Comparison of ENCODE assay signal across 1 cellular context in genomic region chr11:111926505-111927391, GRCh38.
TF ChIP-seq lines count a peak whose summit lies in the region.

No MANE protein-coding gene starts in this region.

TF ChIP-seq in K562, 482 proteins besides CTCF, POLR2A, EP300 and RAD21 (continued from another document and continues in another):
- peak; percentile 36; the same call in 1 of the 2 replicates for TF ChIP-seq TEAD4 (IDR thresholded peaks at IDR 0.05; ENCODE audit: low read length)
- TF ChIP-seq TEAD4 (CRISPR knock-in tag; IDR thresholded peaks at IDR 0.05; ENCODE audit: borderline replicate concordance), result no peak
- no peak for TF ChIP-seq TBL1XR1 (IDR thresholded peaks at IDR 0.05; ENCODE audit: low read length in 2 of 2)
- TF ChIP-seq NCOA2 (IDR thresholded peaks at IDR 0.05; ENCODE audit: partially characterized antibody in 2 of 2), result no peak
- no peak for TF ChIP-seq MTA2 (IDR thresholded peaks at IDR 0.05; ENCODE audit: low read depth)
- TF ChIP-seq SRSF9 (IDR thresholded peaks at IDR 0.05; ENCODE audit: borderline replicate concordance, low read depth, low read length), result no peak
- TF ChIP-seq HOXB6 (CRISPR knock-in tag; IDR thresholded peaks at IDR 0.05; ENCODE audit: borderline replicate concordance), result no peak
- TF ChIP-seq ETV5 (CRISPR knock-in tag; IDR thresholded peaks at IDR 0.05; ENCODE audit: low read depth), result peak; percentile 66; the same call in 1 of the 2 replicates
- TF ChIP-seq DNMT1 (IDR thresholded peaks at IDR 0.05), result no peak
- TF ChIP-seq HNRNPH1 (optimal IDR thresholded peaks at IDR 0.05; ENCODE audit: low read depth, low read length), result no peak
- 0 out of 2 replicates have a peak, but pooled peaks have one; percentile 40 for TF ChIP-seq ETS1 (conservative IDR thresholded peaks at IDR 0.05; ENCODE audit: control insufficient read depth, low read depth, low read length)
- TF ChIP-seq DLX4 (CRISPR knock-in tag; IDR thresholded peaks at IDR 0.05), result no peak
- no peak for TF ChIP-seq ZNF224 (CRISPR knock-in tag; IDR thresholded peaks at IDR 0.05)
- no peak for TF ChIP-seq TSC22D4 (tag; IDR thresholded peaks at IDR 0.05)
- no peak for TF ChIP-seq TCF3 (CRISPR knock-in tag; IDR thresholded peaks at IDR 0.05)
- no peak for TF ChIP-seq NR3C1 (CRISPR knock-in tag; IDR thresholded peaks at IDR 0.05)
- TF ChIP-seq NFIC (IDR thresholded peaks at IDR 0.05), result peak; percentile 10; the same call in 1 of the 2 replicates
- TF ChIP-seq GABPA (tag; conservative IDR thresholded peaks at IDR 0.05; ENCODE audit: low read depth), result peak; percentile 68
- no peak for TF ChIP-seq PHB2 (IDR thresholded peaks at IDR 0.05; ENCODE audit: low read depth)
- TF ChIP-seq NR0B1 (IDR thresholded peaks at IDR 0.05; ENCODE audit: partially characterized antibody), result no peak
- TF ChIP-seq DACH1 (IDR thresholded peaks at IDR 0.05; ENCODE audit: partially characterized antibody), result no peak
- peak; percentile 65; the same call in 1 of the 2 replicates for TF ChIP-seq ZSCAN32 (CRISPR knock-in tag; IDR thresholded peaks at IDR 0.05)
- TF ChIP-seq ZNF77 (CRISPR knock-in tag; IDR thresholded peaks at IDR 0.05), result no peak
- TF ChIP-seq WHSC1 (IDR thresholded peaks at IDR 0.05; ENCODE audit: low read length), result no peak
- no peak for TF ChIP-seq ZNF184 (CRISPR knock-in tag; IDR thresholded peaks at IDR 0.05)
- TF ChIP-seq LEF1 (IDR thresholded peaks at IDR 0.05), result peak; percentile 52
- no peak for TF ChIP-seq USF1 (CRISPR knock-in tag; IDR thresholded peaks at IDR 0.05)
- no peak for TF ChIP-seq NEUROD1 (IDR thresholded peaks at IDR 0.05; ENCODE audit: borderline replicate concordance, low read depth, low read length, partially characterized antibody)
- TF ChIP-seq TFAM (CRISPR knock-in tag; conservative IDR thresholded peaks at IDR 0.05), result no peak
- no peak for TF ChIP-seq SMARCB1 (IDR thresholded peaks at IDR 0.05; ENCODE audit: insufficient read length, low read depth)
- no peak for TF ChIP-seq ZNF507 (tag; conservative IDR thresholded peaks at IDR 0.05)
- peak in 1 of 2 experiments; percentile 45; a peak in 1 of 4 replicates for TF ChIP-seq HDAC1 (IDR thresholded peaks at IDR 0.05)
- TF ChIP-seq POLR2AphosphoS2 (IDR thresholded peaks at IDR 0.05; ENCODE audit: low read length), result peak; percentile 60; the same call in 1 of the 2 replicates
- TF ChIP-seq SMC3 (conservative IDR thresholded peaks at IDR 0.05; ENCODE audit: insufficient read depth, low read depth, low read length), result no peak
- TF ChIP-seq SRF (CRISPR knock-in tag; IDR thresholded peaks at IDR 0.05), result no peak; a peak in 1 of 4 replicates
- TF ChIP-seq CBX3 (IDR thresholded peaks at IDR 0.05; ENCODE audit: borderline replicate concordance in 1 of 2, low read length in 2 of 2), result peak in 1 of 2 experiments; percentile 35; a peak in 1 of 3 replicates
- TF ChIP-seq MTF1 (CRISPR knock-in tag; IDR thresholded peaks at IDR 0.05; ENCODE audit: borderline replicate concordance), result no peak
- 0 out of 2 replicates have a peak, but pooled peaks have one; percentile 19 for TF ChIP-seq RHOXF2B (CRISPR knock-in tag; conservative IDR thresholded peaks at IDR 0.05)
- TF ChIP-seq ZBTB17 (CRISPR knock-in tag; IDR thresholded peaks at IDR 0.05), result 0 out of 2 replicates have a peak, but pooled peaks have one; percentile 61
- TF ChIP-seq NUFIP1 (IDR thresholded peaks at IDR 0.05; ENCODE audit: partially characterized antibody), result no peak
- TF ChIP-seq PML (IDR thresholded peaks at IDR 0.05; ENCODE audit: low read length), result peak; percentile 64; the same call in 1 of the 2 replicates
- TF ChIP-seq PURB (CRISPR knock-in tag; IDR thresholded peaks at IDR 0.05; ENCODE audit: low read depth), result no peak
- TF ChIP-seq SIX5 (IDR thresholded peaks at IDR 0.05; ENCODE audit: borderline replicate concordance in 1 of 2, insufficient read depth in 1 of 2, low read depth in 1 of 2, low read length in 2 of 2), result no peak
- no peak for TF ChIP-seq HIVEP1 (CRISPR knock-in tag; IDR thresholded peaks at IDR 0.05)
- TF ChIP-seq SMAD4 (CRISPR knock-in tag; conservative IDR thresholded peaks at IDR 0.05), result peak; percentile 76
- no peak for TF ChIP-seq REST (CRISPR knock-in tag; IDR thresholded peaks at IDR 0.05; ENCODE audit: low read depth)
- no peak for TF ChIP-seq ZFP30 (CRISPR knock-in tag; IDR thresholded peaks at IDR 0.05; ENCODE audit: borderline replicate concordance)
- TF ChIP-seq HDAC8 (tag; IDR thresholded peaks at IDR 0.05), result no peak
- 0 out of 2 replicates have a peak, but pooled peaks have one; percentile 12 for TF ChIP-seq HES1 (IDR thresholded peaks at IDR 0.05; ENCODE audit: low read depth)
- TF ChIP-seq RFX5 (IDR thresholded peaks at IDR 0.05; ENCODE audit: low read depth, low read length), result no peak
- no peak for TF ChIP-seq NONO (IDR thresholded peaks at IDR 0.05; ENCODE audit: low read depth in 2 of 2, low read length in 1 of 2)
- TF ChIP-seq CCAR2 (IDR thresholded peaks at IDR 0.05; ENCODE audit: low read depth, low read length), result no peak
- TF ChIP-seq GATAD2B (IDR thresholded peaks at IDR 0.05; ENCODE audit: borderline replicate concordance), result no peak
- TF ChIP-seq RAD51 (IDR thresholded peaks at IDR 0.05; ENCODE audit: borderline replicate concordance, low read depth), result peak; percentile 12; the same call in 1 of the 2 replicates
- peak; percentile 54 for TF ChIP-seq CTBP1 (IDR thresholded peaks at IDR 0.05; ENCODE audit: borderline replicate concordance)
- TF ChIP-seq CBFB (CRISPR knock-in tag; IDR thresholded peaks at IDR 0.05), result no peak
- TF ChIP-seq ZNF717 (CRISPR knock-in tag; IDR thresholded peaks at IDR 0.05), result no peak
- no peak; a peak in 1 of 4 replicates for TF ChIP-seq MLLT1 (IDR thresholded peaks at IDR 0.05)
- no peak for TF ChIP-seq RBM17 (IDR thresholded peaks at IDR 0.05; ENCODE audit: borderline replicate concordance, low read depth, low read length)
- no peak for TF ChIP-seq ZNF324 (CRISPR knock-in tag; IDR thresholded peaks at IDR 0.05)
- TF ChIP-seq ZNF253 (CRISPR knock-in tag; conservative IDR thresholded peaks at IDR 0.05), result no peak
- 0 out of 2 replicates have a peak, but pooled peaks have one; percentile 62 for TF ChIP-seq HOMEZ (CRISPR knock-in tag; IDR thresholded peaks at IDR 0.05)
- no peak for TF ChIP-seq GTF2F1 (IDR thresholded peaks at IDR 0.05; ENCODE audit: low read depth, low read length)
- 0 out of 2 replicates have a peak, but pooled peaks have one; percentile 34 for TF ChIP-seq ELF4 (CRISPR knock-in tag; IDR thresholded peaks at IDR 0.05)
- peak; percentile 83 for TF ChIP-seq EP400 (IDR thresholded peaks at IDR 0.05)
- TF ChIP-seq, protein P1, sequence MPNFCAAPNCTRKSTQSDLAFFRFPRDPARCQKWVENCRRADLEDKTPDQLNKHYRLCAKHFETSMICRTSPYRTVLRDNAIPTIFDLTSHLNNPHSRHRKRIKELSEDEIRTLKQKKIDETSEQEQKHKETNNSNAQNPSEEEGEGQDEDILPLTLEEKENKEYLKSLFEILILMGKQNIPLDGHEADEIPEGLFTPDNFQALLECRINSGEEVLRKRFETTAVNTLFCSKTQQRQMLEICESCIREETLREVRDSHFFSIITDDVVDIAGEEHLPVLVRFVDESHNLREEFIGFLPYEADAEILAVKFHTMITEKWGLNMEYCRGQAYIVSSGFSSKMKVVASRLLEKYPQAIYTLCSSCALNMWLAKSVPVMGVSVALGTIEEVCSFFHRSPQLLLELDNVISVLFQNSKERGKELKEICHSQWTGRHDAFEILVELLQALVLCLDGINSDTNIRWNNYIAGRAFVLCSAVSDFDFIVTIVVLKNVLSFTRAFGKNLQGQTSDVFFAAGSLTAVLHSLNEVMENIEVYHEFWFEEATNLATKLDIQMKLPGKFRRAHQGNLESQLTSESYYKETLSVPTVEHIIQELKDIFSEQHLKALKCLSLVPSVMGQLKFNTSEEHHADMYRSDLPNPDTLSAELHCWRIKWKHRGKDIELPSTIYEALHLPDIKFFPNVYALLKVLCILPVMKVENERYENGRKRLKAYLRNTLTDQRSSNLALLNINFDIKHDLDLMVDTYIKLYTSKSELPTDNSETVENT (CRISPR knock-in tag; IDR thresholded peaks at IDR 0.05), result 0 out of 2 replicates have a peak, but pooled peaks have one; percentile 50
- TF ChIP-seq RBM34 (IDR thresholded peaks at IDR 0.05; ENCODE audit: borderline replicate concordance, insufficient read depth, low read length), result no peak
- TF ChIP-seq NCOA1 (IDR thresholded peaks at IDR 0.05; ENCODE audit: low read depth), result peak; percentile 13; the same call in 1 of the 2 replicates
